In genomic region chr3:134364061-134364935, GRCh38 we compare ENCODE assay signal across 8 cellular contexts. TPM values are rescaled to one million over a fixed set of nuclear protein-coding genes. Genes with fewer than 3 reads are reported as not detected.
DNase-seq lines count a peak whose midpoint lies in the region; ATAC-seq and TF ChIP-seq lines count a peak whose summit lies in the region.

No MANE protein-coding gene starts in this region.

- H3K9me3 ChIP-seq in esophagus squamous epithelium, result no peaks in the 10 kb centered on the region
- H3K9me3 ChIP-seq in mucosa of descending colon, result no peaks in the 10 kb centered on the region
- no peaks in the 10 kb centered on the region for H3K9me3 ChIP-seq in transverse colon
- H3K9me3 ChIP-seq in Karpas-422 (ENCODE audit: low read length), result no peaks in the 10 kb centered on the region

- H2AFZ ChIP-seq in Karpas-422 (ENCODE audit: low read length), result no peak overlapping the region

- in situ Hi-C loops in transverse colon (cut with MboI; ENCODE audit: low pct_ligation_motif_present in 1 of 4, low pct_unique_long_range_greater_than_20kb in 1 of 4, low sequenced_read_pairs in 3 of 4), result loop anchor here in 1 of 4 donors (10.0 kb wide), 1 partner anchor 49 kb away; no protein-coding TSS in a partner anchor

- TF ChIP-seq POLR2A in esophagus squamous epithelium (IDR thresholded peaks at IDR 0.05) (peak in 1 of 4 donors; percentile 22), transverse colon (IDR thresholded peaks at IDR 0.05) (no peak)

- TF ChIP-seq EP300 in transverse colon (IDR thresholded peaks at IDR 0.05; ENCODE audit: low read depth), result no peak

- H3K27ac Mint-ChIP-seq in Calu3 (ENCODE audit: unreplicated experiment), result peak overlapping the region; percentile 53
- H3K27ac Mint-ChIP-seq in activated CD8-positive, alpha-beta T cell treated with anti-CD3 and anti-CD28 coated beads, Interleukin-2, amount 10 ng/mL, durations not matched to agents 7 days and 5 days, result peak overlapping the region; percentile 9

- H3K4me1 ChIP-seq in esophagus squamous epithelium, result peaks cover 40 to 100% (median 85%) of the 10 kb centered on the region in 3 donors
- peaks cover 23% of the 10 kb centered on the region for H3K4me1 ChIP-seq in mucosa of descending colon (ENCODE audit: low read depth)
- H3K4me1 ChIP-seq in transverse colon, result peaks cover 22 to 72% (median 39%) of the 10 kb centered on the region in 4 donors
- H3K4me1 ChIP-seq in Karpas-422 (ENCODE audit: low read length), result no peaks in the 10 kb centered on the region

- H3K9me3 Mint-ChIP-seq in Calu3 (ENCODE audit: low read depth, unreplicated experiment), result no peaks in the 10 kb centered on the region
- no peaks in the 10 kb centered on the region for H3K9me3 Mint-ChIP-seq in activated CD8-positive, alpha-beta T cell treated with anti-CD3 and anti-CD28 coated beads, Interleukin-2, amount 10 ng/mL, durations not matched to agents 7 days and 5 days (ENCODE audit: insufficient read depth)

- DNase-seq in Calu3 (peak; percentile 99), Kasumi-1 (lab: John Stamatoyannopoulos, UW) (peak; percentile 63 to 73), esophagus squamous epithelium (lab: John Stamatoyannopoulos, UW) (peak; percentile 21), mucosa of descending colon (peak; percentile 83 to 90 (median 89)), transverse colon (peak; percentile 90), Karpas-422 (no peak)
- peak; percentile 52 for DNase-seq in activated CD8-positive, alpha-beta T cell treated with anti-CD3 and anti-CD28 coated beads, Interleukin-2, amount 10 ng/mL, durations not matched to agents 7 days and 5 days

- peak overlapping the region; percentile 82 to 100 (median 92) for H3K27ac ChIP-seq in esophagus squamous epithelium
- peak overlapping the region; percentile 76 to 99 (median 96) for H3K27ac ChIP-seq in transverse colon
- no peak overlapping the region for H3K27ac ChIP-seq in Karpas-422 (ENCODE audit: low read length)

- H4K20me1 ChIP-seq in Karpas-422 (ENCODE audit: insufficient read depth, low read depth, low read length), result no peaks in the 10 kb centered on the region

- no peak overlapping the region for H3K4me2 ChIP-seq in Karpas-422 (ENCODE audit: low read depth, low read length, poor library complexity, severe bottlenecking)

- H3K4me3 Mint-ChIP-seq in Calu3 (ENCODE audit: low read depth, unreplicated experiment), result peak overlapping the region; percentile 43
- H3K4me3 Mint-ChIP-seq in activated CD8-positive, alpha-beta T cell treated with anti-CD3 and anti-CD28 coated beads, Interleukin-2, amount 10 ng/mL, durations not matched to agents 7 days and 5 days, result peak overlapping the region; percentile 36

- H3K9ac ChIP-seq in Karpas-422 (ENCODE audit: low read length), result no peak overlapping the region

- H3K9me2 ChIP-seq in Karpas-422 (replicated peaks; ENCODE audit: insufficient read depth, low read length), result no peaks in the 10 kb centered on the region

- H3K4me3 ChIP-seq in esophagus squamous epithelium (peak overlapping the region in 3 of 4 donors; percentile 24 to 58 (median 37)), mucosa of descending colon (no peak overlapping the region), transverse colon (peak overlapping the region; percentile 5 to 38 (median 18)), Karpas-422 (ENCODE audit: low read length) (no peak overlapping the region)

- 1% methylated on average over 7 to 16 of the region's 37 CpGs for WGBS in esophagus squamous epithelium, 2 donors
- WGBS in transverse colon (ENCODE audit: low coverage in 1 of 2), 2 donors, result 2% methylated on average over 14 of the region's 37 CpGs; no CpG with 5 or more reads in 1 of the 2 donors

- ATAC-seq in activated CD8-positive, alpha-beta T cell treated with anti-CD3 and anti-CD28 coated beads, Interleukin-2, amount 10 ng/mL, durations not matched to agents 7 days and 5 days, result peak; percentile 68
- ATAC-seq in mucosa of descending colon, result peak; percentile 93
- ATAC-seq in GM21717 (IDR thresholded peaks at IDR 0.05; ENCODE audit: unreplicated experiment), result no peak

- H3K36me3 ChIP-seq in esophagus squamous epithelium (peaks cover 56 to 92% (median 70%) of the 10 kb centered on the region in 3 donors), mucosa of descending colon (ENCODE audit: low read depth) (no peaks in the 10 kb centered on the region), transverse colon (peaks cover 0 to 13% (median 6%) of the 10 kb centered on the region in 4 donors), Karpas-422 (ENCODE audit: insufficient read depth, low read length) (no peaks in the 10 kb centered on the region)

- CTCF ChIA-PET in Calu3 (lab: Charles Lee), result interaction anchor here (0.7 to 3.3 kb wide), 24 partner anchors 8 to 141 kb away, joined by 3 to 35 read pairs (median 4); partner anchors contain the start of genes AMOTL2, ANAPC13 and CEP63
- CTCF ChIA-PET in activated CD8-positive, alpha-beta T cell treated with anti-CD3 and anti-CD28 coated beads, Interleukin-2, amount 10 ng/mL, durations not matched to agents 7 days and 5 days (lab: Charles Lee), result interaction anchor here (0.8 to 1.8 kb wide), 6 partner anchors 14 to 152 kb away, joined by 3 to 6 read pairs (median 3); no protein-coding TSS in a partner anchor

- no peaks in the 10 kb centered on the region for H3K79me2 ChIP-seq in Karpas-422 (ENCODE audit: low read length)

- no peaks in the 10 kb centered on the region for H3K27me3 Mint-ChIP-seq in Calu3 (ENCODE audit: unreplicated experiment)
- H3K27me3 Mint-ChIP-seq in activated CD8-positive, alpha-beta T cell treated with anti-CD3 and anti-CD28 coated beads, Interleukin-2, amount 10 ng/mL, durations not matched to agents 7 days and 5 days (ENCODE audit: low read depth), result peaks cover 16% of the 10 kb centered on the region

- POLR2A ChIA-PET in activated CD8-positive, alpha-beta T cell treated with anti-CD3 and anti-CD28 coated beads, Interleukin-2, amount 10 ng/mL, durations not matched to agents 7 days and 5 days (lab: Charles Lee), result interaction anchor here (0.6 kb wide), 1 partner anchor 122 kb away, joined by 3 read pairs; the partner anchor contains the start of genes ANAPC13 and CEP63

- TF ChIP-seq CTCF in Calu3 (IDR thresholded peaks at IDR 0.05; ENCODE audit: unreplicated experiment) (no peak), esophagus squamous epithelium (IDR thresholded peaks at IDR 0.05) (no peak), mucosa of descending colon (IDR thresholded peaks at IDR 0.05) (no peak), transverse colon (IDR thresholded peaks at IDR 0.05) (no peak)

- no TSS peak for BruUV-seq in Calu3 (replicated peaks; lab: Mats Ljungman, UMichigan)

- intact Hi-C loops in Calu3 (cut with micrococcal nuclease; ENCODE audit: unreplicated experiment), result loop anchor here (1.0 to 2.0 kb wide), 2 partner anchors 9 to 47 kb away; no protein-coding TSS in a partner anchor
- intact Hi-C loops in esophagus squamous epithelium (cut with DNase I), result no loop called here
- intact Hi-C loops in mucosa of descending colon (cut with DNase I, micrococcal nuclease), result no loop called here
- intact Hi-C loops in transverse colon (cut with DNase I; ENCODE audit: low total_unique reads), result no loop called here

- peaks cover 70% of the 10 kb centered on the region for H3K4me1 Mint-ChIP-seq in Calu3 (ENCODE audit: low read depth, unreplicated experiment)
- H3K4me1 Mint-ChIP-seq in activated CD8-positive, alpha-beta T cell treated with anti-CD3 and anti-CD28 coated beads, Interleukin-2, amount 10 ng/mL, durations not matched to agents 7 days and 5 days (ENCODE audit: low read depth), result peaks cover 25% of the 10 kb centered on the region

- no peaks in the 10 kb centered on the region for H3K27me3 ChIP-seq in esophagus squamous epithelium
- no peaks in the 10 kb centered on the region for H3K27me3 ChIP-seq in transverse colon
- H3K27me3 ChIP-seq in Karpas-422 (ENCODE audit: low read length), result no peaks in the 10 kb centered on the region

- peaks cover 100% of the 10 kb centered on the region for H3K36me3 Mint-ChIP-seq in Calu3 (ENCODE audit: insufficient read depth, unreplicated experiment)
- H3K36me3 Mint-ChIP-seq in activated CD8-positive, alpha-beta T cell treated with anti-CD3 and anti-CD28 coated beads, Interleukin-2, amount 10 ng/mL, durations not matched to agents 7 days and 5 days (ENCODE audit: low read depth), result no peaks in the 10 kb centered on the region

RNA-seq across cellular contexts. Expression of gene AMOTL2, which starts 9.9 kb away (rescaled TPM):
- total RNA-seq in Calu3 (2022) (140 and 153 TPM in 2 replicates), esophagus squamous epithelium (10 to 100 TPM; 54.5 to 99.0 (median 59.1) TPM), mucosa of descending colon (10 to 100 TPM; 17.9 to 35.1 (median 21.2) TPM), transverse colon (10 to 100 TPM; 14.5 to 50.9 (median 23.8) TPM)
- not detected for total RNA-seq in activated CD8-positive, alpha-beta T cell treated with anti-CD3 and anti-CD28 coated beads, Interleukin-2, amount 10 ng/mL, durations not matched to agents 7 days and 5 days
- not detected in 2 replicates for total RNA-seq in Karpas-422 (2014; rRNA removed; shearing (Covaris generic); ENCODE audit: low replicate concordance)

Comparison
In these comparisons a context has a peak if more than half of its experiments do, and no peak if none do; other contexts are left out.
1. H3K4me3 ChIP-seq: peak in esophagus squamous epithelium (3 of 4) and transverse colon (4 of 4); none in mucosa of descending colon (single experiment) and Karpas-422 (single experiment).
2. RNA of gene AMOTL2, which starts 9.9 kb away (total RNA-seq): 140 to 153 TPM in Calu3, 54.5 to 99.0 TPM in esophagus squamous epithelium, 14.5 to 50.9 TPM in transverse colon and 17.9 to 35.1 TPM in mucosa of descending colon; not detected in activated CD8-positive, alpha-beta T cell treated with anti-CD3 and anti-CD28 coated beads, Interleukin-2, amount 10 ng/mL, durations not matched to agents 7 days and 5 days and not detected in Karpas-422; every median in the first group is over 10 times any median in the second.